In genomic region chr12:49929581-49929980, GRCh38 we compare ENCODE assay signal across 29 cellular contexts. TPM values are rescaled to one million over a fixed set of nuclear protein-coding genes. Genes with fewer than 3 reads are reported as not detected.
"Had no signal": no experiment of that assay in that cellular context is flagged by ENCODE, and none has a peak within 500 bp of the region (broad histone marks: within the 10 kb centered on the region; RNA-seq: fewer than 3 reads in every experiment).

No MANE protein-coding gene starts in this region.

- H3K4me3 ChIP-seq: MG63, Peyer's patch, SJCRH30 had no signal

- H3K9me3 Mint-ChIP-seq: activated CD4-positive, alpha-beta memory T cell treated with anti-CD3 and anti-CD28 coated beads for 36 hours; activated CD4-positive, alpha-beta T cell treated with anti-CD3 and anti-CD28 coated beads, Interleukin-2, amount 10 ng/mL, durations not matched to agents 7 days and 5 days; central memory CD8-positive, alpha-beta T cell had no signal

- H3K9me3 ChIP-seq: MG63, Peyer's patch, SJCRH30, SK-N-SH had no signal

- H3K36me3 ChIP-seq: MG63, Peyer's patch, SJCRH30 had no signal

- H3K27me3 ChIP-seq: MG63, Peyer's patch, SJCRH30 had no signal

- DNase-seq: activated CD4-positive, alpha-beta memory T cell treated with anti-CD3 and anti-CD28 coated beads for 36 hours; activated CD4-positive, alpha-beta T cell treated with anti-CD3 and anti-CD28 coated beads for 1 hour; activated CD4-positive, alpha-beta T cell treated with anti-CD3 and anti-CD28 coated beads, Interleukin-2, amount 10 ng/mL, durations not matched to agents 7 days and 5 days; activated naive CD4-positive, alpha-beta T cell treated with Interleukin-2 at 50 U/mL for 16 hours; activated T-cell treated with anti-CD3 and anti-CD28 coated beads for 4 hours; amygdala; MG63; MV-4-11; NCI-H1092 treated with DMSO at 0.1 percent for 48 hours; NCI-H1417 treated with DMSO at 0.1 percent for 48 hours; NCI-H1694; NCI-H2029 treated with DMSO at 0.1 percent for 48 hours; NCI-H345; NCI-H510A; NCI-H69; NK-92 treated with Interleukin-12 subunit alpha and Interleukin-12 subunit beta, amount 100 ng/mL, for 24 hours; OCI-M1; Right ventricle myocardium superior; SJCRH30; SK-N-SH; T-helper 1 cell had no signal

- H3K4me3 Mint-ChIP-seq: activated CD4-positive, alpha-beta memory T cell treated with anti-CD3 and anti-CD28 coated beads for 36 hours; activated CD4-positive, alpha-beta T cell treated with anti-CD3 and anti-CD28 coated beads, Interleukin-2, amount 10 ng/mL, durations not matched to agents 7 days and 5 days; activated naive CD8-positive, alpha-beta T cell; brain; central memory CD8-positive, alpha-beta T cell had no signal

- H3K27me3 Mint-ChIP-seq: activated naive CD8-positive, alpha-beta T cell had no signal

- H3K9ac ChIP-seq: SK-N-SH had no signal

- H3K27ac Mint-ChIP-seq: activated CD4-positive, alpha-beta memory T cell treated with anti-CD3 and anti-CD28 coated beads for 36 hours; activated CD4-positive, alpha-beta T cell treated with anti-CD3 and anti-CD28 coated beads, Interleukin-2, amount 10 ng/mL, durations not matched to agents 7 days and 5 days; activated naive CD8-positive, alpha-beta T cell; brain had no signal

- H3K4me1 ChIP-seq: Peyer's patch had no signal

- H3K27ac ChIP-seq: Peyer's patch, RWPE1, SJCRH30 had no signal

- H3K36me3 Mint-ChIP-seq: activated CD4-positive, alpha-beta memory T cell treated with anti-CD3 and anti-CD28 coated beads for 36 hours; activated naive CD8-positive, alpha-beta T cell; brain had no signal

- H3K4me1 Mint-ChIP-seq: activated CD4-positive, alpha-beta T cell treated with anti-CD3 and anti-CD28 coated beads, Interleukin-2, amount 10 ng/mL, durations not matched to agents 7 days and 5 days; central memory CD8-positive, alpha-beta T cell had no signal

RNA-seq across cellular contexts. Expression of gene AQP2, which starts 21.0 kb away (rescaled TPM):
- total RNA-seq: activated CD4-positive, alpha-beta memory T cell treated with anti-CD3 and anti-CD28 coated beads for 36 hours; activated CD4-positive, alpha-beta T cell treated with anti-CD3 and anti-CD28 coated beads, Interleukin-2, amount 10 ng/mL, durations not matched to agents 7 days and 5 days; activated CD8-positive, alpha-beta memory T cell treated with anti-CD3 and anti-CD28 coated beads for 36 hours; astrocyte; Peyer's patch; Right ventricle myocardium superior; SJCRH30; T-helper 2 cell treated with Interferon-gamma antibody and Interleukin-4, amounts not matched to agents 100 ng/mL and 5 ng/mL, for 36 hours had no signal
- polyA plus RNA-seq: SK-N-SH had no signal

RNA-seq across cellular contexts. Expression of gene AQP5, which starts 32.1 kb away (rescaled TPM):
- total RNA-seq: activated CD4-positive, alpha-beta memory T cell treated with anti-CD3 and anti-CD28 coated beads for 36 hours; activated CD4-positive, alpha-beta T cell treated with anti-CD3 and anti-CD28 coated beads, Interleukin-2, amount 10 ng/mL, durations not matched to agents 7 days and 5 days; activated CD8-positive, alpha-beta memory T cell treated with anti-CD3 and anti-CD28 coated beads for 36 hours; astrocyte; Peyer's patch; T-helper 2 cell treated with Interferon-gamma antibody and Interleukin-4, amounts not matched to agents 100 ng/mL and 5 ng/mL, for 36 hours had no signal

RNA-seq across cellular contexts. Expression of gene AQP6, which starts 43.2 kb away (rescaled TPM):
- total RNA-seq: activated CD4-positive, alpha-beta memory T cell treated with anti-CD3 and anti-CD28 coated beads for 36 hours; activated CD4-positive, alpha-beta T cell treated with anti-CD3 and anti-CD28 coated beads, Interleukin-2, amount 10 ng/mL, durations not matched to agents 7 days and 5 days; activated CD8-positive, alpha-beta memory T cell treated with anti-CD3 and anti-CD28 coated beads for 36 hours; astrocyte; Peyer's patch; Right ventricle myocardium superior; SJCRH30; T-helper 2 cell treated with Interferon-gamma antibody and Interleukin-4, amounts not matched to agents 100 ng/mL and 5 ng/mL, for 36 hours had no signal
